ENCODE assay signal across 13 cellular contexts in the genomic region with DNA sequence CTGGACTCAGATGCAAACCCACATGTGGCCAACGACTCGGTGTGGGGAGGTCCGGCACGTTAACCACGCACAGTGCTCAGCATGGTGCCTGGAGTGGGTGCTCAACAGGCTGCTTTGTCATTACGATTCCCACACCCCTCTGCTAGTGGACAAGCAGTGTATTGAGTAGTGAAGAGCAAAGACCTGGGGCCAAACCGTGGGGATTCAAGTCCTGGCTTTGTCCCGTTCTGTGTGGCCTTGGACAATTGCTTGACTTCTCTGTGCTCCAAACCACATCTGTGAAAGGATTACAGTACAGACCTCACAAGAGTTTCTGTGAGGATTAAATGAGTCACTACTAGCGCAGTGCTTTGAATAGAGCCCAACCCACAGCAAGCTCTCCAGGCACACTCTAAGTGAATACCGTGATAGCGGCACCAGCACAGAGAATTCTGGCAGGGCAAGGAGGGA. TPM values are rescaled to one million over a fixed set of nuclear protein-coding genes. Genes with fewer than 3 reads are reported as not detected.
DNase-seq lines count a peak whose midpoint lies in the region; ATAC-seq and TF ChIP-seq lines count a peak whose summit lies in the region.
"Had no signal": no experiment of that assay in that cellular context is flagged by ENCODE, and none has a peak within 500 bp of the region (broad histone marks: within the 10 kb centered on the region; RNA-seq: fewer than 3 reads in every experiment).

No MANE protein-coding gene starts in this region.

- H3K4me3 ChIP-seq in left lung, result no peak overlapping the region
- H3K4me3 ChIP-seq: PC-9, thyroid gland had no signal

- no peak for TF ChIP-seq CTCF in left lung (IDR thresholded peaks at IDR 0.05)

- DNase-seq in GM03348 (ENCODE audit: low spot score) (peak; percentile 44), M059J (ENCODE audit: low read depth) (peak; percentile 71), amniotic epithelial cell (ENCODE audit: low read depth) (peak; percentile 86), left lung (no peak)
- no peak for DNase-seq in central memory CD4-positive, alpha-beta T cell
- DNase-seq: activated CD4-positive, alpha-beta T cell treated with anti-CD3 and anti-CD28 coated beads, Interleukin-2, amount 50 U/mL, for 1 hour; kidney glomerular epithelial cell; NCI-H2107; PC-9; thyroid gland had no signal

- peak; percentile 7 for ATAC-seq in left lung
- ATAC-seq in HG03521 (IDR thresholded peaks at IDR 0.05; ENCODE audit: unreplicated experiment), result no peak
- ATAC-seq in GM18870 (IDR thresholded peaks at IDR 0.05; ENCODE audit: unreplicated experiment), result no peak
- ATAC-seq: sciatic nerve had no signal

- intact Hi-C loops in left lung (cut with DNase I), result no loop called here

- no peaks in the 10 kb centered on the region for H3K9me3 ChIP-seq in left lung
- H3K9me3 ChIP-seq: thyroid gland had no signal

- no peak overlapping the region for H3K27ac ChIP-seq in left lung
- H3K27ac ChIP-seq: PC-9, thyroid gland had no signal

- H3K4me1 ChIP-seq in left lung, result peaks cover 0 to 5% of the 10 kb centered on the region in 2 donors

- H3K36me3 ChIP-seq in left lung, result peaks cover 0 to 50% of the 10 kb centered on the region in 2 donors

- H3K27me3 ChIP-seq in left lung, result no peaks in the 10 kb centered on the region
- H3K27me3 ChIP-seq: thyroid gland had no signal

RNA-seq across cellular contexts. Expression of gene TRPV2, which starts 33.8 kb away (rescaled TPM):
- 2.5 and 4.1 TPM in 2 replicates for total RNA-seq in M059J (2014; rRNA removed; shearing (Covaris generic))
- 10 to 100 TPM; 58.0 to 97.7 TPM for total RNA-seq in left lung

RNA-seq across cellular contexts. Expression of gene LRRC75A, which starts 42.8 kb away (rescaled TPM):
- total RNA-seq in M059J (2014; rRNA removed; shearing (Covaris generic)), result 1.1 and 1.6 TPM in 2 replicates
- 1 to 10 TPM; 2.9 to 3.8 TPM for total RNA-seq in left lung

Comparison
In these comparisons a context has a peak if more than half of its experiments do, and no peak if none do; other contexts are left out.
1. DNase-seq: peak in GM03348 (single experiment), M059J (single experiment) and amniotic epithelial cell (single experiment); none in left lung (0 of 2) and central memory CD4-positive, alpha-beta T cell (single experiment).
2. RNA of gene TRPV2, which starts 33.8 kb away (total RNA-seq): 58.0 to 97.7 TPM in left lung; 2.5 to 4.1 TPM in M059J; every median in the first group is over 10 times any median in the second.